Comparison of ENCODE assay signal across 7 cellular contexts in genomic region chr22:38178605-38178937, GRCh38. TPM values are rescaled to one million over a fixed set of nuclear protein-coding genes. Genes with fewer than 3 reads are reported as not detected.
A peak's percentile ranks its signal among the peaks of the same experiment; 100 is the strongest.
DNase-seq lines count a peak whose midpoint lies in the region; ATAC-seq, FAIRE-seq and TF ChIP-seq lines count a peak whose summit lies in the region.
"Not testable (repeated sequence)": the region's sequence is repeated elsewhere in the genome, so short reads cannot be mapped to it uniquely, and the experiment has no call there.

No MANE protein-coding gene starts in this region.

- 96 to 97% methylated on average over 7 of the region's 7 CpGs for WGBS in GM23248 (ENCODE audit: low coverage in 1 of 2, low lambda C conversion rate in 2 of 2, missing lambda C conversion rate in 2 of 2), 2 experiments
- WGBS in K562 (ENCODE audit: insufficient coverage, low coverage, missing lambda C conversion rate) = 88% methylated on average over 4 of the region's 7 CpGs
- WGBS in esophagus muscularis mucosa = 96% methylated on average over 7 of the region's 7 CpGs
- 78% methylated on average over 7 of the region's 7 CpGs for WGBS in HepG2 (ENCODE audit: low lambda C conversion rate)

- not testable (repeated sequence) for DNase-seq in GM23248; T-helper 2 cell treated with Interferon-gamma antibody and Interleukin-4, amounts not matched to agents 5 μg/mL and 100 μg/mL, for 36 hours (ENCODE audit: low spot score); K562 (ENCODE audit: extremely low read depth in 1 of 4, low spot score in 3 of 4); esophagus muscularis mucosa (ENCODE audit: extremely low spot score); HepG2 (ENCODE audit: low spot score); osteoblast (ENCODE audit: insufficient read length, low spot score, missing footprints)

- not testable (repeated sequence) for H2AFZ ChIP-seq in GM23248; K562 (ENCODE audit: low read depth, low read length); HepG2 (ENCODE audit: low read length); osteoblast (ENCODE audit: low read length)

- in situ Hi-C loops in GM23248 (cut with MboI); K562 (cut with MboI); HepG2 (cut with HindIII; ENCODE audit: extremely low pct_ligation_motif_present, low pct_unique_long_range_greater_than_20kb): not testable (repeated sequence)

- peaks cover 40% of the 10 kb centered on the region for H3K4me1 Mint-ChIP-seq in T-helper 2 cell treated with Interferon-gamma antibody and Interleukin-4, amounts not matched to agents 5 μg/mL and 100 μg/mL, for 36 hours (ENCODE audit: low read depth)

- POLR2A ChIA-PET in K562 (lab: Yijun Ruan, JAX) (interaction anchor here (0.9 to 3.0 kb wide), 3 partner anchors 12 to 35 kb away, joined by 3 to 16 read pairs (median 9); no protein-coding TSS in a partner anchor), HepG2 (lab: Yijun Ruan, JAX) (interaction anchor here (0.6 to 6.1 kb wide), 7 partner anchors 9 to 69 kb away, joined by 3 to 60 read pairs (median 10); partner anchors contain the start of genes BAIAP2L2 and MAFF)

- H3K9me3 Mint-ChIP-seq in T-helper 2 cell treated with Interferon-gamma antibody and Interleukin-4, amounts not matched to agents 5 μg/mL and 100 μg/mL, for 36 hours = not testable (repeated sequence)

- not testable (repeated sequence) for H3K9me3 ChIP-seq in GM23248 (ENCODE audit: low read depth); K562 (replicated peaks; ENCODE audit: control insufficient read depth, insufficient read depth, low read depth, low read length); esophagus muscularis mucosa; HepG2 (ENCODE audit: low read length); osteoblast (ENCODE audit: low read depth, low read length); stomach smooth muscle (ENCODE audit: control insufficient read depth in 2 of 2, low read length in 2 of 2)

- not testable (repeated sequence) for TF ChIP-seq EP300 in K562 (IDR thresholded peaks at IDR 0.05; ENCODE audit: low read length); esophagus muscularis mucosa (IDR thresholded peaks at IDR 0.05); HepG2 (IDR thresholded peaks at IDR 0.05; ENCODE audit: low read depth in 2 of 2, low read length in 2 of 2); HepG2 (CRISPR knock-in tag; IDR thresholded peaks at IDR 0.05; ENCODE audit: borderline replicate concordance)

- peak overlapping the region; percentile 53 for H3K27ac Mint-ChIP-seq in T-helper 2 cell treated with Interferon-gamma antibody and Interleukin-4, amounts not matched to agents 5 μg/mL and 100 μg/mL, for 36 hours

- intact Hi-C loops in K562 (cut with micrococcal nuclease); esophagus muscularis mucosa (cut with DNase I); HepG2 (cut with micrococcal nuclease; ENCODE audit: unreplicated experiment): not testable (repeated sequence)

- ATAC-seq in K562, HepG2: not testable (repeated sequence)

- TF ChIP-seq POLR2A in K562 (conservative IDR thresholded peaks at IDR 0.05); esophagus muscularis mucosa (IDR thresholded peaks at IDR 0.05; ENCODE audit: low read depth); HepG2 (IDR thresholded peaks at IDR 0.05; ENCODE audit: insufficient read depth in 1 of 2, low read depth in 2 of 2, low read length in 2 of 2): not testable (repeated sequence)

- not testable (repeated sequence) for H3K4me2 ChIP-seq in GM23248 (ENCODE audit: unreplicated experiment); HepG2 (ENCODE audit: low read depth, low read length)
- H3K4me2 ChIP-seq in K562 (ENCODE audit: insufficient read depth, low read length) (0 out of 2 replicates have a peak overlapping the region, but pooled peaks have one; percentile 37), osteoblast (ENCODE audit: insufficient read depth, low read length) (peak overlapping the region; percentile 73)

- H3K4me1 ChIP-seq in GM23248 (ENCODE audit: insufficient read depth) (peaks cover 36% of the 10 kb centered on the region), K562 (replicated peaks in 1 of 2; ENCODE audit: control insufficient read depth in 2 of 2, insufficient read depth in 2 of 2, low read length in 2 of 2) (peaks cover 33 to 40% of the 10 kb centered on the region in 2 experiments), esophagus muscularis mucosa (peaks cover 45 to 70% (median 62%) of the 10 kb centered on the region in 4 donors), HepG2 (ENCODE audit: insufficient read depth, low read length) (peaks cover 62% of the 10 kb centered on the region), osteoblast (ENCODE audit: insufficient read depth, low read length) (peaks cover 48% of the 10 kb centered on the region), stomach smooth muscle (ENCODE audit: control insufficient read depth, insufficient read depth, low read length) (peaks cover 30% of the 10 kb centered on the region)

- peaks cover 35% of the 10 kb centered on the region for H3F3A ChIP-seq in GM23248 (ENCODE audit: insufficient read depth)

- not testable (repeated sequence) for H3K36me3 ChIP-seq in GM23248 (ENCODE audit: low read depth); K562 (ENCODE audit: control insufficient read depth, insufficient read depth, low read length); esophagus muscularis mucosa; HepG2 (replicated peaks in 1 of 2; ENCODE audit: control insufficient read depth in 1 of 2, insufficient read depth in 2 of 2, low read length in 2 of 2); osteoblast (ENCODE audit: insufficient read depth, low read length); stomach smooth muscle (ENCODE audit: control insufficient read depth in 2 of 2, insufficient read depth in 2 of 2, low read length in 2 of 2)

- not testable (repeated sequence) for H3K36me3 Mint-ChIP-seq in T-helper 2 cell treated with Interferon-gamma antibody and Interleukin-4, amounts not matched to agents 5 μg/mL and 100 μg/mL, for 36 hours (ENCODE audit: low read depth)

- not testable (repeated sequence) for H3K9me2 ChIP-seq in GM23248 (ENCODE audit: insufficient read depth)

- H3K27me3 Mint-ChIP-seq in T-helper 2 cell treated with Interferon-gamma antibody and Interleukin-4, amounts not matched to agents 5 μg/mL and 100 μg/mL, for 36 hours (ENCODE audit: low read depth) = not testable (repeated sequence)

- TF ChIP-seq RAD21 in K562 (CRISPR knock-in tag; conservative IDR thresholded peaks at IDR 0.05 in 1 of 2, IDR thresholded peaks at IDR 0.05 in 1 of 2); HepG2 (CRISPR knock-in tag; IDR thresholded peaks at IDR 0.05): not testable (repeated sequence)

- TF ChIP-seq CTCF in K562 (IDR thresholded peaks at IDR 0.05 in 2 of 3, conservative IDR thresholded peaks at IDR 0.05 in 1 of 3; ENCODE audit: insufficient read depth in 2 of 3, low read depth in 1 of 3, low read length in 3 of 3); esophagus muscularis mucosa (IDR thresholded peaks at IDR 0.05); HepG2 (CRISPR knock-in tag; IDR thresholded peaks at IDR 0.05); osteoblast (IDR thresholded peaks at IDR 0.05; ENCODE audit: extremely low read depth, low read depth, low read length): not testable (repeated sequence)

- CTCF ChIA-PET in K562 (lab: Yijun Ruan, JAX; ENCODE audit: low intra/inter-chr PET ratio) = interaction anchor here (0.7 kb wide), 1 partner anchor 640 kb away, joined by 3 read pairs; no protein-coding TSS in a partner anchor
- CTCF ChIA-PET in HepG2 (lab: Yijun Ruan, JAX; ENCODE audit: low intra/inter-chr PET ratio, low total read pairs) = not testable (repeated sequence)

- not testable (repeated sequence) for H3K4me3 Mint-ChIP-seq in T-helper 2 cell treated with Interferon-gamma antibody and Interleukin-4, amounts not matched to agents 5 μg/mL and 100 μg/mL, for 36 hours

- H3K9ac ChIP-seq in GM23248; K562 (ENCODE audit: insufficient read depth in 1 of 2, low read depth in 2 of 2, low read length in 2 of 2); HepG2 (ENCODE audit: insufficient read depth, low read depth, low read length); stomach smooth muscle (ENCODE audit: low read length in 2 of 2): not testable (repeated sequence)

- H3K27me3 ChIP-seq in GM23248 (replicated peaks; ENCODE audit: insufficient read depth); K562 (ENCODE audit: control insufficient read depth in 2 of 2, insufficient read depth in 2 of 2, low read length in 2 of 2); esophagus muscularis mucosa; HepG2 (ENCODE audit: control insufficient read depth in 1 of 2, insufficient read depth in 2 of 2, low read length in 2 of 2); osteoblast (ENCODE audit: insufficient read depth, low read length); stomach smooth muscle (ENCODE audit: control insufficient read depth in 1 of 2, insufficient read depth in 2 of 2, low read length in 2 of 2): not testable (repeated sequence)

- not testable (repeated sequence) for H4K20me1 ChIP-seq in GM23248 (ENCODE audit: insufficient read depth); K562 (replicated peaks; ENCODE audit: control insufficient read depth, insufficient read depth, low read length); HepG2 (ENCODE audit: insufficient read depth, low read length); osteoblast (ENCODE audit: insufficient read depth, low read length)

- H3K27ac ChIP-seq in GM23248 (peak overlapping the region; percentile 73), K562 (ENCODE audit: extremely low read depth, low read depth, low read length) (peak overlapping the region; percentile 100; the same call in 2 of the 3 replicates), esophagus muscularis mucosa (replicated peaks in 1 of 4) (peak overlapping the region; percentile 81 to 90 (median 84)), HepG2 (ENCODE audit: extremely low read length, insufficient read depth, low read length) (peak overlapping the region; percentile 79), osteoblast (ENCODE audit: low read depth, low read length) (peak overlapping the region; percentile 89), stomach smooth muscle (ENCODE audit: low read length) (peak overlapping the region; percentile 66)

- not testable (repeated sequence) for H3K79me2 ChIP-seq in GM23248 (ENCODE audit: insufficient read depth); HepG2 (ENCODE audit: insufficient read depth, low read length); osteoblast (ENCODE audit: insufficient read depth, low read length)
- peaks cover 16% of the 10 kb centered on the region for H3K79me2 ChIP-seq in K562 (ENCODE audit: control insufficient read depth, insufficient read depth, low read length)

- BruUV-seq in K562 (replicated peaks; lab: Mats Ljungman, UMichigan); HepG2 (replicated peaks; lab: Mats Ljungman, UMichigan): not testable (repeated sequence)

- not testable (repeated sequence) for H3K4me3 ChIP-seq in GM23248; K562; esophagus muscularis mucosa; HepG2 (replicated peaks in 1 of 3; ENCODE audit: insufficient read depth in 1 of 3, low read depth in 2 of 3, low read length in 3 of 3); osteoblast (ENCODE audit: insufficient read depth, low read length); stomach smooth muscle (ENCODE audit: low read length in 2 of 2)

- not testable (repeated sequence) for FAIRE-seq in K562 (lab: Jason Lieb, UNC); HepG2 (lab: Jason Lieb, UNC)

- not testable (repeated sequence) for H3K9me1 ChIP-seq in K562 (ENCODE audit: control insufficient read depth, insufficient read depth, low read length)

RNA-seq across cellular contexts. Expression of gene PLA2G6, which starts 3.1 kb away (rescaled TPM):
- 5.5 and 28.3 TPM in 2 replicates for total RNA-seq in GM23248 (2014; rRNA removed; shearing (Covaris generic))
- polyA plus RNA-seq in GM23248 (2016; fragmentation: Nextera tagmentation; extraction: Ambion mirVana) (5.6 and 6.5 TPM in 2 replicates), K562 (2011; rRNA removed) (10.9 and 18.1 TPM in 2 replicates), K562 (2014; fragmentation: Illumina TruSeq; extraction: Trizol) (7.9 and 9.7 TPM in 2 replicates), K562 (2014; fragmentation: Nextera tagmentation; extraction: Ambion mirVana) (under 1 TPM; 0.11 to 0.13 TPM), K562 (2014; rRNA removed) (8.8 and 12.2 TPM in 2 replicates), HepG2 (2011; rRNA removed) (11.5 and 12.3 TPM in 2 replicates)
- 64.9 and 174 TPM in 2 replicates for total RNA-seq in K562 (2011; cell fraction: chromatin; rRNA removed; ENCODE audit: low replicate concordance)
- total RNA-seq in K562 (2011; cell fraction: nucleolus; rRNA removed) = 86.7 and 90.4 TPM in 2 replicates
- total RNA-seq in K562 (2011; cell fraction: nucleoplasm; rRNA removed) = 47.3 and 58.2 TPM in 2 replicates
- total RNA-seq in K562 (2014; rRNA removed) (9.1 and 9.7 TPM in 2 replicates), K562 (2014; rRNA removed; fragmentation: Illumina TruSeq; extraction: Trizol) (2.8 and 3.2 TPM in 2 replicates), K562 (2015; rRNA removed; fragmentation: Illumina TruSeq; extraction: Trizol) (2.1 TPM in 2 replicates), K562 (2021) (10.8 and 10.9 TPM in 2 replicates), esophagus muscularis mucosa (10 to 100 TPM; 13.9 to 18.3 (median 15.6) TPM), HepG2 (2016; rRNA removed; fragmentation: Illumina TruSeq; extraction: Trizol) (1.8 and 4.8 TPM in 2 replicates), osteoblast (12.3 and 17.7 TPM in 2 replicates)
- polyA plus RNA-seq in K562 (2011; cell fraction: cytosol; rRNA removed) = 8.3 and 14.3 TPM in 2 replicates
- 109 and 177 TPM in 2 replicates for polyA plus RNA-seq in K562 (2011; cell fraction: nucleus; rRNA removed)
- polyA plus RNA-seq in K562 (2012) = 14.3 and 16.8 TPM in 2 replicates
- 27.5 and 34.5 TPM in 2 replicates for polyA minus RNA-seq in K562 (2011; rRNA and poly(A)+ RNA removed)
- polyA minus RNA-seq in K562 (2011; cell fraction: cytosol; rRNA and poly(A)+ RNA removed) = 13.3 and 26.9 TPM in 2 replicates
- 90.7 and 117 TPM in 2 replicates for polyA minus RNA-seq in K562 (2011; cell fraction: nucleus; rRNA and poly(A)+ RNA removed)
- 0.61 and 0.71 TPM in 2 replicates for total RNA-seq in HepG2 (2016; cell fraction: cytosol; rRNA removed; fragmentation: Illumina TruSeq; extraction: Trizol; ENCODE audit: low read depth)
- 1.9 and 5.2 TPM in 2 replicates for total RNA-seq in HepG2 (2016; cell fraction: insoluble cytoplasmic fraction; rRNA removed; fragmentation: Illumina TruSeq; extraction: Trizol)
- 1.3 TPM in 2 replicates for total RNA-seq in HepG2 (2016; cell fraction: membrane; rRNA removed; fragmentation: Illumina TruSeq; extraction: Trizol)
- 8.4 and 11.2 TPM in 2 replicates for total RNA-seq in HepG2 (2016; cell fraction: nucleus; rRNA removed; fragmentation: Illumina TruSeq; extraction: Trizol)
- 2.7 and 3.9 TPM in 2 replicates for polyA plus RNA-seq in HepG2 (2011; cell fraction: cytosol; rRNA removed)
- polyA plus RNA-seq in HepG2 (2011; cell fraction: nucleus; rRNA removed) = 73.3 and 101 TPM in 2 replicates
- polyA plus RNA-seq in HepG2 (2012) = 6.5 and 7.3 TPM in 2 replicates
- 0.44 and 0.53 TPM in 2 replicates for polyA plus RNA-seq in HepG2 (2016; cell fraction: cytosol; fragmentation: Illumina TruSeq; extraction: Trizol; ENCODE audit: low read depth)
- polyA plus RNA-seq in HepG2 (2016; cell fraction: insoluble cytoplasmic fraction; fragmentation: Illumina TruSeq; extraction: Trizol; ENCODE audit: low read depth) = 0.96 and 1.7 TPM in 2 replicates
- 0.88 and 1.6 TPM in 2 replicates for polyA plus RNA-seq in HepG2 (2016; cell fraction: membrane; fragmentation: Illumina TruSeq; extraction: Trizol; ENCODE audit: low read depth)
- 22.2 and 23.2 TPM in 2 replicates for polyA plus RNA-seq in HepG2 (2016; cell fraction: nucleus; fragmentation: Illumina TruSeq; extraction: Trizol; ENCODE audit: insufficient read depth, low read depth)
- 27.4 and 36.9 TPM in 2 replicates for polyA minus RNA-seq in HepG2 (2011; rRNA and poly(A)+ RNA removed; ENCODE audit: low replicate concordance)
- 2.6 and 3.8 TPM in 2 replicates for polyA minus RNA-seq in HepG2 (2011; cell fraction: cytosol; rRNA and poly(A)+ RNA removed)
- 21.3 and 31.8 TPM in 2 replicates for polyA minus RNA-seq in HepG2 (2011; cell fraction: nucleus; rRNA and poly(A)+ RNA removed)

RNA-seq across cellular contexts. Expression of gene MAFF, which starts 23.2 kb away (rescaled TPM):
- total RNA-seq in GM23248 (2014; rRNA removed; shearing (Covaris generic)) = 68.1 and 73.0 TPM in 2 replicates
- polyA plus RNA-seq in GM23248 (2016; fragmentation: Nextera tagmentation; extraction: Ambion mirVana) (34.6 and 37.1 TPM in 2 replicates), K562 (2011; rRNA removed) (3.3 and 5.4 TPM in 2 replicates), K562 (2014; fragmentation: Illumina TruSeq; extraction: Trizol) (5.8 and 6.1 TPM in 2 replicates), K562 (2014; fragmentation: Nextera tagmentation; extraction: Ambion mirVana) (under 1 TPM; 0.51 to 0.60 TPM), K562 (2014; rRNA removed) (6.9 and 7.0 TPM in 2 replicates), HepG2 (2011; rRNA removed) (14.3 and 17.1 TPM in 2 replicates)
- 4.2 and 9.2 TPM in 2 replicates for total RNA-seq in K562 (2011; cell fraction: chromatin; rRNA removed; ENCODE audit: low replicate concordance)
- 5.4 and 6.7 TPM in 2 replicates for total RNA-seq in K562 (2011; cell fraction: nucleolus; rRNA removed)
- 6.3 and 7.8 TPM in 2 replicates for total RNA-seq in K562 (2011; cell fraction: nucleoplasm; rRNA removed)
- total RNA-seq in K562 (2014; rRNA removed) (8.0 and 8.9 TPM in 2 replicates), K562 (2014; rRNA removed; fragmentation: Illumina TruSeq; extraction: Trizol) (4.5 and 5.2 TPM in 2 replicates), K562 (2015; rRNA removed; fragmentation: Illumina TruSeq; extraction: Trizol) (1.9 and 2.1 TPM in 2 replicates), K562 (2021) (5.9 and 7.9 TPM in 2 replicates), esophagus muscularis mucosa (100 to 1,000 TPM in 1 of 4 donors, 10 to 100 TPM in 3; 26.2 to 182 (median 54.3) TPM), HepG2 (2016; rRNA removed; fragmentation: Illumina TruSeq; extraction: Trizol) (3.1 and 5.4 TPM in 2 replicates), osteoblast (16.5 and 22.4 TPM in 2 replicates)
- polyA plus RNA-seq in K562 (2011; cell fraction: cytosol; rRNA removed) = 3.1 and 11.0 TPM in 2 replicates
- 1.8 and 4.2 TPM in 2 replicates for polyA plus RNA-seq in K562 (2011; cell fraction: nucleus; rRNA removed)
- 5.4 and 9.4 TPM in 2 replicates for polyA plus RNA-seq in K562 (2012)
- 1.8 and 2.8 TPM in 2 replicates for polyA minus RNA-seq in K562 (2011; rRNA and poly(A)+ RNA removed)
- 2.8 and 3.2 TPM in 2 replicates for polyA minus RNA-seq in K562 (2011; cell fraction: cytosol; rRNA and poly(A)+ RNA removed)
- 2.3 and 2.6 TPM in 2 replicates for polyA minus RNA-seq in K562 (2011; cell fraction: nucleus; rRNA and poly(A)+ RNA removed)
- total RNA-seq in HepG2 (2016; cell fraction: cytosol; rRNA removed; fragmentation: Illumina TruSeq; extraction: Trizol; ENCODE audit: low read depth) = 1.1 and 1.3 TPM in 2 replicates
- total RNA-seq in HepG2 (2016; cell fraction: insoluble cytoplasmic fraction; rRNA removed; fragmentation: Illumina TruSeq; extraction: Trizol) = 3.7 and 5.5 TPM in 2 replicates
- 2.3 and 2.5 TPM in 2 replicates for total RNA-seq in HepG2 (2016; cell fraction: membrane; rRNA removed; fragmentation: Illumina TruSeq; extraction: Trizol)
- total RNA-seq in HepG2 (2016; cell fraction: nucleus; rRNA removed; fragmentation: Illumina TruSeq; extraction: Trizol) = 4.4 and 6.4 TPM in 2 replicates
- 15.6 and 18.3 TPM in 2 replicates for polyA plus RNA-seq in HepG2 (2011; cell fraction: cytosol; rRNA removed)
- 15.7 and 16.6 TPM in 2 replicates for polyA plus RNA-seq in HepG2 (2011; cell fraction: nucleus; rRNA removed)
- polyA plus RNA-seq in HepG2 (2012) = 12.4 and 26.2 TPM in 2 replicates
- 0.70 and 0.71 TPM in 2 replicates for polyA plus RNA-seq in HepG2 (2016; cell fraction: cytosol; fragmentation: Illumina TruSeq; extraction: Trizol; ENCODE audit: low read depth)
- polyA plus RNA-seq in HepG2 (2016; cell fraction: insoluble cytoplasmic fraction; fragmentation: Illumina TruSeq; extraction: Trizol; ENCODE audit: low read depth) = 3.5 and 3.7 TPM in 2 replicates
- polyA plus RNA-seq in HepG2 (2016; cell fraction: membrane; fragmentation: Illumina TruSeq; extraction: Trizol; ENCODE audit: low read depth) = 1.2 and 1.9 TPM in 2 replicates
- 7.1 and 7.9 TPM in 2 replicates for polyA plus RNA-seq in HepG2 (2016; cell fraction: nucleus; fragmentation: Illumina TruSeq; extraction: Trizol; ENCODE audit: insufficient read depth, low read depth)
- polyA minus RNA-seq in HepG2 (2011; rRNA and poly(A)+ RNA removed; ENCODE audit: low replicate concordance) = 2.5 and 12.3 TPM in 2 replicates
- polyA minus RNA-seq in HepG2 (2011; cell fraction: cytosol; rRNA and poly(A)+ RNA removed) = 11.3 and 12.8 TPM in 2 replicates
- polyA minus RNA-seq in HepG2 (2011; cell fraction: nucleus; rRNA and poly(A)+ RNA removed) = 7.3 and 8.1 TPM in 2 replicates
